Comparison of ENCODE assay signal across 8 cellular contexts in the genomic region with DNA sequence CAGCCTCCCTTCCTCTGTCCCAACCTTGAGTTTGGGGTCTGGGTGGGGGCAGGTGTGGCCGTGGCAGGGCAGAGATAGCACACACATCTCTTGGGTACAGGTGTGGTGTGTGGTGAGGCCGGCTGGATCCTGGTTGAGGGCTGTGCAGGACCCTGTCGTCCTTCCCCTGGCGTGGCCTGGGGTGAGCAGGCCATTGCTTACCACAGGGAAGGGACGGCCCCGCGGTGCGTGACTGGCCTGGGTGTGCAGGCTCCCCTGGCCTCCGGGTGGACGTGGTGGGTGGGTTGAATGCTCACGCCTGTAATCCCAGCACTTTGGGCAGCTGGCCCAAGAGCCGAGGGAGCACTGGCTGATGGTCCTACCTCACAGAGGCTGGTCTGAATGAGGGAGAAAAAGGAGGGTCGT. TPM values are rescaled to one million over a fixed set of nuclear protein-coding genes. Genes with fewer than 3 reads are reported as not detected.
A peak's percentile ranks its signal among the peaks of the same experiment; 100 is the strongest.
DNase-seq lines count a peak whose midpoint lies in the region; ATAC-seq, FAIRE-seq and TF ChIP-seq lines count a peak whose summit lies in the region.

No MANE protein-coding gene starts in this region.

- DNase-seq in GM12891 (ENCODE audit: insufficient read length, low spot score), result no peak
- no peak for DNase-seq in activated CD4-positive, alpha-beta memory T cell treated with anti-CD3 and anti-CD28 coated beads for 36 hours
- DNase-seq in right cardiac atrium, result peak in 2 of 3 donors; percentile 73 to 75
- DNase-seq in erythroblast (lab: John Stamatoyannopoulos, UW), result no peak
- DNase-seq in NAMALWA (ENCODE audit: low spot score), result no peak
- no peak for DNase-seq in GM12892 (ENCODE audit: insufficient read length)

- TF ChIP-seq POLR2A in GM12891 (IDR thresholded peaks at IDR 0.05; ENCODE audit: low read depth, low read length) (no peak), erythroblast (IDR thresholded peaks at IDR 0.05; ENCODE audit: low read length) (no peak), GM12892 (IDR thresholded peaks at IDR 0.05; ENCODE audit: low read depth, low read length) (no peak)

- 24% methylated on average over 13 of the region's 13 CpGs for WGBS in right cardiac atrium

- peak in 1 of 2 donors; percentile 0 for ATAC-seq in right cardiac atrium
- no peak for ATAC-seq in GM21576 (IDR thresholded peaks at IDR 0.05; ENCODE audit: unreplicated experiment)

- H3K27me3 Mint-ChIP-seq in activated CD4-positive, alpha-beta memory T cell treated with anti-CD3 and anti-CD28 coated beads for 36 hours, result no peaks in the 10 kb centered on the region

- peaks cover 26% of the 10 kb centered on the region for H3K4me1 Mint-ChIP-seq in activated CD4-positive, alpha-beta memory T cell treated with anti-CD3 and anti-CD28 coated beads for 36 hours (ENCODE audit: low read depth)

- H3K27ac Mint-ChIP-seq in activated CD4-positive, alpha-beta memory T cell treated with anti-CD3 and anti-CD28 coated beads for 36 hours, result peak overlapping the region; percentile 28

- H3K27me3 ChIP-seq in right cardiac atrium (ENCODE audit: control insufficient read depth, insufficient read depth) (no peaks in the 10 kb centered on the region), skeletal muscle satellite cell (ENCODE audit: control insufficient read depth, insufficient read depth, low read length) (peaks cover 9% of the 10 kb centered on the region)

- H3K36me3 Mint-ChIP-seq in activated CD4-positive, alpha-beta memory T cell treated with anti-CD3 and anti-CD28 coated beads for 36 hours, result no peaks in the 10 kb centered on the region

- H3K4me3 Mint-ChIP-seq in activated CD4-positive, alpha-beta memory T cell treated with anti-CD3 and anti-CD28 coated beads for 36 hours, result peak overlapping the region; percentile 78

- POLR2A ChIA-PET in activated CD4-positive, alpha-beta memory T cell treated with anti-CD3 and anti-CD28 coated beads for 36 hours (lab: Charles Lee), result no interaction called here

- peak overlapping the region; percentile 99 for H3K4me2 ChIP-seq in skeletal muscle satellite cell (ENCODE audit: low read length)

- FAIRE-seq in GM12891 (lab: Jason Lieb, UNC) (peak; percentile 47), GM12892 (lab: Jason Lieb, UNC) (no peak)

- no peaks in the 10 kb centered on the region for H3K9me3 ChIP-seq in right cardiac atrium (ENCODE audit: control insufficient read depth, low read length)
- H3K9me3 ChIP-seq in skeletal muscle satellite cell (replicated peaks; ENCODE audit: low read length), result no peaks in the 10 kb centered on the region

- H3K4me3 ChIP-seq in right cardiac atrium (ENCODE audit: low read length) (peak overlapping the region; percentile 97), skeletal muscle satellite cell (ENCODE audit: low read length) (peak overlapping the region; percentile 93)

- peak overlapping the region; percentile 49 for H3K27ac ChIP-seq in right cardiac atrium (ENCODE audit: low read length)

- peak overlapping the region; percentile 84 for H3K9ac ChIP-seq in skeletal muscle satellite cell (ENCODE audit: low read depth, low read length)

- H3K36me3 ChIP-seq in skeletal muscle satellite cell (ENCODE audit: insufficient read depth, low read length), result no peaks in the 10 kb centered on the region

- H3K4me1 ChIP-seq in right cardiac atrium (ENCODE audit: control insufficient read depth, insufficient read depth, low read length), result peaks cover 11% of the 10 kb centered on the region
- peaks cover 19% of the 10 kb centered on the region for H3K4me1 ChIP-seq in skeletal muscle satellite cell (ENCODE audit: control insufficient read depth, insufficient read depth, low read length)

- H3K9me3 Mint-ChIP-seq in activated CD4-positive, alpha-beta memory T cell treated with anti-CD3 and anti-CD28 coated beads for 36 hours, result no peaks in the 10 kb centered on the region

- intact Hi-C loops in activated CD4-positive, alpha-beta memory T cell treated with anti-CD3 and anti-CD28 coated beads for 36 hours (cut with micrococcal nuclease), result loop anchor here (10.0 kb wide), 1 partner anchor 1362 kb away; a partner anchor contains a TSS
- intact Hi-C loops in right cardiac atrium (cut with DNase I), result no loop called here

- CTCF ChIA-PET in activated CD4-positive, alpha-beta memory T cell treated with anti-CD3 and anti-CD28 coated beads for 36 hours (lab: Charles Lee), result no interaction called here

TF ChIP-seq in GM12891, 5 proteins besides CTCF, POLR2A, EP300 and RAD21:
- TF ChIP-seq PAX5 (IDR thresholded peaks at IDR 0.05; ENCODE audit: insufficient read depth, low read length, severe bottlenecking) (no peak), POU2F2 (IDR thresholded peaks at IDR 0.05; ENCODE audit: low read depth, low read length) (no peak), SPI1 (IDR thresholded peaks at IDR 0.05; ENCODE audit: low read depth, low read length) (no peak), POLR2AphosphoS5 (IDR thresholded peaks at IDR 0.05; ENCODE audit: low read depth, low read length) (no peak), TAF1 (IDR thresholded peaks at IDR 0.05; ENCODE audit: low read depth, low read length) (no peak)

RNA-seq across cellular contexts. Expression of a gene that starts 1.2 kb away (rescaled TPM):
- 15.7 TPM for polyA plus RNA-seq in GM12891 (2012; ENCODE audit: low read depth, missing spikeins)
- 10 to 100 TPM; 38.2 to 40.5 TPM for total RNA-seq in activated CD4-positive, alpha-beta memory T cell treated with anti-CD3 and anti-CD28 coated beads for 36 hours
- 10 to 100 TPM; 13.7 to 24.3 (median 20.2) TPM for total RNA-seq in right cardiac atrium
- 38.7 TPM for polyA plus RNA-seq in right cardiac atrium
- total RNA-seq in skeletal muscle satellite cell (2012; rRNA removed), result 13.9 and 19.2 TPM in 2 replicates
- 15.8 TPM for polyA plus RNA-seq in GM12892 (2012; ENCODE audit: missing spikeins)

RNA-seq across cellular contexts. Expression of a gene that starts 12.1 kb away (rescaled TPM):
- polyA plus RNA-seq in GM12891 (2012; ENCODE audit: low read depth, missing spikeins), result 37.8 TPM
- total RNA-seq in activated CD4-positive, alpha-beta memory T cell treated with anti-CD3 and anti-CD28 coated beads for 36 hours, result 10 to 100 TPM; 66.0 to 70.8 TPM
- 10 to 100 TPM; 34.8 to 38.6 (median 37.1) TPM for total RNA-seq in right cardiac atrium
- 23.3 TPM for polyA plus RNA-seq in right cardiac atrium
- total RNA-seq in skeletal muscle satellite cell (2012; rRNA removed), result 31.0 and 35.7 TPM in 2 replicates
- polyA plus RNA-seq in GM12892 (2012; ENCODE audit: missing spikeins), result 41.5 TPM

RNA-seq across cellular contexts. Expression of a gene that starts 16.4 kb away (rescaled TPM):
- polyA plus RNA-seq in GM12891 (2012; ENCODE audit: low read depth, missing spikeins), result 20.4 TPM
- 10 to 100 TPM; 39.7 to 42.6 TPM for total RNA-seq in activated CD4-positive, alpha-beta memory T cell treated with anti-CD3 and anti-CD28 coated beads for 36 hours
- 1 to 10 TPM; 7.6 to 9.4 (median 9.0) TPM for total RNA-seq in right cardiac atrium
- 9.5 TPM for polyA plus RNA-seq in right cardiac atrium
- total RNA-seq in skeletal muscle satellite cell (2012; rRNA removed), result 18.5 and 23.6 TPM in 2 replicates
- 26.2 TPM for polyA plus RNA-seq in GM12892 (2012; ENCODE audit: missing spikeins)

RNA-seq across cellular contexts. Expression of a gene that starts 28.0 kb away (rescaled TPM):
- polyA plus RNA-seq in GM12891 (2012; ENCODE audit: low read depth, missing spikeins), result 16.5 TPM
- total RNA-seq in activated CD4-positive, alpha-beta memory T cell treated with anti-CD3 and anti-CD28 coated beads for 36 hours, result 10 to 100 TPM; 26.6 to 30.3 TPM
- total RNA-seq in right cardiac atrium, result 10 to 100 TPM; 17.8 to 28.1 (median 21.1) TPM
- polyA plus RNA-seq in right cardiac atrium, result 20.5 TPM
- total RNA-seq in skeletal muscle satellite cell (2012; rRNA removed), result 19.2 and 24.8 TPM in 2 replicates
- 30.3 TPM for polyA plus RNA-seq in GM12892 (2012; ENCODE audit: missing spikeins)

RNA-seq across cellular contexts. Expression of a gene that starts 55.1 kb away (rescaled TPM):
- polyA plus RNA-seq in GM12891 (2012; ENCODE audit: low read depth, missing spikeins), result 43.6 TPM
- total RNA-seq in activated CD4-positive, alpha-beta memory T cell treated with anti-CD3 and anti-CD28 coated beads for 36 hours, result 10 to 100 TPM; 48.0 to 48.8 TPM
- 100 to 1,000 TPM; 149 to 194 (median 185) TPM for total RNA-seq in right cardiac atrium
- polyA plus RNA-seq in right cardiac atrium, result 460 TPM
- total RNA-seq in skeletal muscle satellite cell (2012; rRNA removed), result 65.1 and 65.9 TPM in 2 replicates
- polyA plus RNA-seq in GM12892 (2012; ENCODE audit: missing spikeins), result 15.5 TPM

Comparison
In these comparisons a context has a peak if more than half of its experiments do, and no peak if none do; other contexts are left out.
1. DNase-seq: peak in right cardiac atrium (2 of 3); none in GM12891 (single experiment), activated CD4-positive, alpha-beta memory T cell treated with anti-CD3 and anti-CD28 coated beads for 36 hours (single experiment), erythroblast (0 of 2), NAMALWA (single experiment) and GM12892 (single experiment).